ENCODE assay signal across 22 cellular contexts in genomic region chr13:112572408-112572807, GRCh38.
"Had no signal": no experiment of that assay in that cellular context is flagged by ENCODE, and none has a peak within 500 bp of the region (broad histone marks: within the 10 kb centered on the region; RNA-seq: fewer than 3 reads in every experiment).

No MANE protein-coding gene starts in this region.

- H3K4me3 ChIP-seq: lung, upper lobe of right lung had no signal

- H3K9me3 Mint-ChIP-seq: activated naive CD8-positive, alpha-beta T cell treated with anti-CD3 and anti-CD28 coated beads, Interleukin-2, amount 50 U/mL, for 24 hours; stimulated activated naive CD8-positive, alpha-beta T cell treated with anti-CD3 and anti-CD28 coated beads, Interleukin-15, amount 100 ng/mL, for 72 hours; WTC11 had no signal

- H3K36me3 ChIP-seq: brain microvascular endothelial cell had no signal

- H3K4me2 ChIP-seq: SK-N-SH had no signal

- H3K27me3 ChIP-seq: brain microvascular endothelial cell, upper lobe of right lung had no signal

- H3K9me3 ChIP-seq: SK-N-SH, upper lobe of right lung had no signal

- DNase-seq: activated CD4-positive, alpha-beta T cell treated with anti-CD3 and anti-CD28 coated beads for 36 hours; activated CD4-positive, alpha-beta T cell treated with anti-CD3 and anti-CD28 coated beads, Interleukin-2, amount 50 U/mL, for 48 hours; activated naive CD4-positive, alpha-beta T cell treated with anti-CD3 and anti-CD28 coated beads, Interleukin-2, amount 10 ng/mL, durations not matched to agents 7 days and 5 days; activated naive CD8-positive, alpha-beta T cell treated with anti-CD3 and anti-CD28 coated beads, Interleukin-2, amount 50 U/mL, for 24 hours; aorta; brain microvascular endothelial cell; central memory CD4-positive, alpha-beta T cell; dermis blood vessel endothelial cell; effector memory CD4-positive, alpha-beta T cell; foreskin melanocyte; glutamatergic neuron; hippocampal formation; islet precursor cell; left colon; SK-N-SH; stimulated activated CD4-positive, alpha-beta T cell treated with anti-CD3 and anti-CD28 coated beads, Interleukin-2, amount 100 ng/mL, for 24 hours; stimulated activated naive CD8-positive, alpha-beta T cell treated with anti-CD3 and anti-CD28 coated beads, Interleukin-15, amount 100 ng/mL, for 72 hours; upper lobe of right lung had no signal

- H3K27me3 Mint-ChIP-seq: activated CD4-positive, alpha-beta T cell treated with anti-CD3 and anti-CD28 coated beads for 36 hours; activated naive CD4-positive, alpha-beta T cell treated with anti-CD3 and anti-CD28 coated beads, Interleukin-2, amount 10 ng/mL, durations not matched to agents 7 days and 5 days; activated naive CD8-positive, alpha-beta T cell treated with anti-CD3 and anti-CD28 coated beads, Interleukin-2, amount 50 U/mL, for 24 hours; stimulated activated naive CD8-positive, alpha-beta T cell treated with anti-CD3 and anti-CD28 coated beads, Interleukin-15, amount 100 ng/mL, for 72 hours had no signal

- H3K27ac Mint-ChIP-seq: activated naive CD4-positive, alpha-beta T cell treated with anti-CD3 and anti-CD28 coated beads, Interleukin-2, amount 10 ng/mL, durations not matched to agents 7 days and 5 days; activated naive CD8-positive, alpha-beta T cell treated with anti-CD3 and anti-CD28 coated beads, Interleukin-2, amount 50 U/mL, for 24 hours; mesothelial cell of epicardium; WTC11 had no signal

- H3K4me3 Mint-ChIP-seq: activated CD4-positive, alpha-beta T cell treated with anti-CD3 and anti-CD28 coated beads for 36 hours; activated naive CD4-positive, alpha-beta T cell treated with anti-CD3 and anti-CD28 coated beads, Interleukin-2, amount 10 ng/mL, durations not matched to agents 7 days and 5 days; activated naive CD8-positive, alpha-beta T cell treated with anti-CD3 and anti-CD28 coated beads, Interleukin-2, amount 50 U/mL, for 24 hours; mesothelial cell of epicardium; neural crest cell; stimulated activated naive CD8-positive, alpha-beta T cell treated with anti-CD3 and anti-CD28 coated beads, Interleukin-15, amount 100 ng/mL, for 72 hours; WTC11 had no signal

- ATAC-seq: activated CD4-positive, alpha-beta T cell treated with anti-CD3 and anti-CD28 coated beads for 36 hours; activated naive CD8-positive, alpha-beta T cell treated with anti-CD3 and anti-CD28 coated beads, Interleukin-2, amount 50 U/mL, for 24 hours; left colon; stimulated activated naive CD8-positive, alpha-beta T cell treated with anti-CD3 and anti-CD28 coated beads, Interleukin-15, amount 100 ng/mL, for 72 hours; upper lobe of right lung; WTC11 had no signal

- H3K27ac ChIP-seq: brain microvascular endothelial cell, upper lobe of right lung had no signal

- H3K9ac ChIP-seq: SK-N-SH had no signal
